Comparison of ENCODE assay signal across 12 cellular contexts in genomic region chr19:35712910-35713845, GRCh38. TPM values are rescaled to one million over a fixed set of nuclear protein-coding genes. Genes with fewer than 3 reads are reported as not detected.
A peak's percentile ranks its signal among the peaks of the same experiment; 100 is the strongest.
DNase-seq lines count a peak whose midpoint lies in the region; ATAC-seq, FAIRE-seq and TF ChIP-seq lines count a peak whose summit lies in the region.
"Had no signal": no experiment of that assay in that cellular context is flagged by ENCODE, and none has a peak within 500 bp of the region (broad histone marks: within the 10 kb centered on the region; RNA-seq: fewer than 3 reads in every experiment).

No MANE protein-coding gene starts in this region.

- no peak overlapping the region for H3K4me3 ChIP-seq in thyroid gland (replicated peaks in 1 of 3)

- H3K4me1 Mint-ChIP-seq in activated CD4-positive, alpha-beta T cell treated with anti-CD3 and anti-CD28 coated beads for 36 hours = peaks cover 43% of the 10 kb centered on the region
- H3K4me1 Mint-ChIP-seq in activated CD8-positive, alpha-beta T cell treated with anti-CD3 and anti-CD28 coated beads, Interleukin-2, amount 10 ng/mL, durations not matched to agents 7 days and 5 days (ENCODE audit: low read depth) = peaks cover 74% of the 10 kb centered on the region
- H3K4me1 Mint-ChIP-seq in memory B cell = peaks cover 40% of the 10 kb centered on the region

- peak; percentile 36 for ATAC-seq in activated CD4-positive, alpha-beta T cell treated with anti-CD3 and anti-CD28 coated beads for 36 hours
- ATAC-seq in activated CD8-positive, alpha-beta T cell treated with anti-CD3 and anti-CD28 coated beads, Interleukin-2, amount 10 ng/mL, durations not matched to agents 7 days and 5 days = peak; percentile 25
- ATAC-seq in memory B cell (ENCODE audit: low read depth) = peak; percentile 16
- peak; percentile 24 for ATAC-seq in stimulated activated naive CD8-positive, alpha-beta T cell treated with anti-CD3 and anti-CD28 coated beads, Interleukin-15, Interleukin-2, amounts not matched to agents 100 U/mL and 50 U/mL, for 24 hours
- ATAC-seq: right cardiac atrium had no signal

- no peaks in the 10 kb centered on the region for H3K36me3 ChIP-seq in thyroid gland

- no peaks in the 10 kb centered on the region for H3K9me3 ChIP-seq in thyroid gland

- FAIRE-seq in D721Med (lab: Jason Lieb, UNC) = no peak

- H3K27me3 Mint-ChIP-seq in activated CD4-positive, alpha-beta T cell treated with anti-CD3 and anti-CD28 coated beads for 36 hours = no peaks in the 10 kb centered on the region
- no peaks in the 10 kb centered on the region for H3K27me3 Mint-ChIP-seq in activated CD8-positive, alpha-beta T cell treated with anti-CD3 and anti-CD28 coated beads, Interleukin-2, amount 10 ng/mL, durations not matched to agents 7 days and 5 days (ENCODE audit: low read depth)
- H3K27me3 Mint-ChIP-seq in memory B cell = no peaks in the 10 kb centered on the region

- no peak for TF ChIP-seq CTCF in thyroid gland (IDR thresholded peaks at IDR 0.05)
- no peak for TF ChIP-seq CTCF in D721Med (IDR thresholded peaks at IDR 0.05; ENCODE audit: insufficient read depth, missing control alignments)

- peaks cover 2% of the 10 kb centered on the region for H3K9me3 Mint-ChIP-seq in activated CD4-positive, alpha-beta T cell treated with anti-CD3 and anti-CD28 coated beads for 36 hours (ENCODE audit: low read depth)
- no peaks in the 10 kb centered on the region for H3K9me3 Mint-ChIP-seq in activated CD8-positive, alpha-beta T cell treated with anti-CD3 and anti-CD28 coated beads, Interleukin-2, amount 10 ng/mL, durations not matched to agents 7 days and 5 days (ENCODE audit: insufficient read depth)
- no peaks in the 10 kb centered on the region for H3K9me3 Mint-ChIP-seq in memory B cell

- H3K36me3 Mint-ChIP-seq in activated CD4-positive, alpha-beta T cell treated with anti-CD3 and anti-CD28 coated beads for 36 hours (ENCODE audit: low read depth) = peaks cover 42% of the 10 kb centered on the region
- H3K36me3 Mint-ChIP-seq in activated CD8-positive, alpha-beta T cell treated with anti-CD3 and anti-CD28 coated beads, Interleukin-2, amount 10 ng/mL, durations not matched to agents 7 days and 5 days (ENCODE audit: low read depth) = peaks cover 24% of the 10 kb centered on the region
- peaks cover 2% of the 10 kb centered on the region for H3K36me3 Mint-ChIP-seq in memory B cell

- peak overlapping the region; percentile 100 for H3K27ac Mint-ChIP-seq in activated CD4-positive, alpha-beta T cell treated with anti-CD3 and anti-CD28 coated beads for 36 hours
- peak overlapping the region; percentile 95 for H3K27ac Mint-ChIP-seq in activated CD8-positive, alpha-beta T cell treated with anti-CD3 and anti-CD28 coated beads, Interleukin-2, amount 10 ng/mL, durations not matched to agents 7 days and 5 days
- peak overlapping the region; percentile 99 for H3K27ac Mint-ChIP-seq in memory B cell

- CTCF ChIA-PET in activated CD4-positive, alpha-beta T cell treated with anti-CD3 and anti-CD28 coated beads for 36 hours (lab: Charles Lee) = interaction anchor here (0.6 to 8.6 kb wide), 9 partner anchors 8 to 69 kb away, joined by 3 to 106 read pairs (median 4); partner anchors contain the start of genes COX6B1, LIN37, PSENEN and U2AF1L4
- CTCF ChIA-PET in activated CD8-positive, alpha-beta T cell treated with anti-CD3 and anti-CD28 coated beads, Interleukin-2, amount 10 ng/mL, durations not matched to agents 7 days and 5 days (lab: Charles Lee) = interaction anchor here (1.3 to 6.7 kb wide), 9 partner anchors 14 to 218 kb away, joined by 3 to 266 read pairs (median 6); partner anchors contain the start of genes COX6B1, LIN37, PSENEN and U2AF1L4

- peak overlapping the region; percentile 97 for H3K4me3 Mint-ChIP-seq in activated CD4-positive, alpha-beta T cell treated with anti-CD3 and anti-CD28 coated beads for 36 hours
- peak overlapping the region; percentile 83 for H3K4me3 Mint-ChIP-seq in activated CD8-positive, alpha-beta T cell treated with anti-CD3 and anti-CD28 coated beads, Interleukin-2, amount 10 ng/mL, durations not matched to agents 7 days and 5 days
- H3K4me3 Mint-ChIP-seq in memory B cell = peak overlapping the region; percentile 92

- intact Hi-C loops in activated CD4-positive, alpha-beta T cell treated with anti-CD3 and anti-CD28 coated beads for 36 hours (cut with DNase I, micrococcal nuclease) = loop anchor here (1.0 to 10.0 kb wide), 7 partner anchors 166 to 774 kb away; partner anchors contain the start of genes OVOL3 (in 1 of the 2), POLR2I (in 1 of the 2), TBCB (in 1 of the 2) and THAP8 (in 1 of the 2)
- intact Hi-C loops in thyroid gland (cut with DNase I) = no loop called here

- WGBS in thyroid gland, 2 donors = 78 to 84% methylated on average over 10 of the region's 10 CpGs

- DNase-seq in activated CD4-positive, alpha-beta T cell treated with anti-CD3 and anti-CD28 coated beads for 36 hours = peak; percentile 92
- no peak for DNase-seq in activated CD4-positive, alpha-beta T cell treated with anti-CD3 and anti-CD28 coated beads, Interleukin-2, amount 50 U/mL, for 1 hour
- DNase-seq in activated CD8-positive, alpha-beta T cell treated with anti-CD3 and anti-CD28 coated beads, Interleukin-2, amount 10 ng/mL, durations not matched to agents 7 days and 5 days = peak; percentile 89
- DNase-seq in memory B cell (ENCODE audit: low spot score in 2 of 2) (peak in 1 of 2 donors; percentile 54), thyroid gland (no peak), D721Med (ENCODE audit: insufficient read length, low spot score) (no peak), DMS153 treated with DMSO at 0.1 percent for 48 hours (lab: John Stamatoyannopoulos, UW; ENCODE audit: unreplicated experiment) (no peak)
- peak; percentile 88 for DNase-seq in stimulated activated naive CD8-positive, alpha-beta T cell treated with anti-CD3 and anti-CD28 coated beads, Interleukin-15, Interleukin-2, amounts not matched to agents 100 U/mL and 50 U/mL, for 24 hours
- DNase-seq: activated gamma-delta T cell treated with Interleukin-2 at 50 U/mL for 16 hours, islet precursor cell had no signal

- no peak for TF ChIP-seq POLR2A in thyroid gland (IDR thresholded peaks at IDR 0.05)

- POLR2A ChIA-PET in activated CD4-positive, alpha-beta T cell treated with anti-CD3 and anti-CD28 coated beads for 36 hours (lab: Charles Lee) = interaction anchor here (0.6 to 4.0 kb wide), 13 partner anchors 11 to 724 kb away, joined by 3 to 34 read pairs (median 5); partner anchors contain the start of genes HSPB6, IGFLR1, LIN37 and PSENEN
- POLR2A ChIA-PET in activated CD8-positive, alpha-beta T cell treated with anti-CD3 and anti-CD28 coated beads, Interleukin-2, amount 10 ng/mL, durations not matched to agents 7 days and 5 days (lab: Charles Lee) = interaction anchor here (0.6 to 7.6 kb wide), 8 partner anchors 10 to 307 kb away, joined by 3 to 113 read pairs (median 8); partner anchors contain the start of genes COX6B1, NFKBID, PSENEN and U2AF1L4

- peaks cover 10% of the 10 kb centered on the region in 2 donors for H3K4me1 ChIP-seq in thyroid gland

- no peak overlapping the region for H3K27ac ChIP-seq in thyroid gland

- no peaks in the 10 kb centered on the region for H3K27me3 ChIP-seq in thyroid gland

RNA-seq across cellular contexts. Expression of gene KMT2B, which starts 4.6 kb away (rescaled TPM):
- total RNA-seq in activated CD4-positive, alpha-beta T cell treated with anti-CD3 and anti-CD28 coated beads for 36 hours = 10 to 100 TPM; 48.6 to 49.4 TPM
- 10 to 100 TPM; 58.0 to 64.3 TPM for total RNA-seq in activated CD8-positive, alpha-beta T cell treated with anti-CD3 and anti-CD28 coated beads, Interleukin-2, amount 10 ng/mL, durations not matched to agents 7 days and 5 days
- total RNA-seq in thyroid gland = 10 to 100 TPM; 12.4 to 29.4 (median 19.7) TPM

RNA-seq across cellular contexts. Expression of gene ZBTB32, which starts 8.8 kb away (rescaled TPM):
- total RNA-seq in activated CD4-positive, alpha-beta T cell treated with anti-CD3 and anti-CD28 coated beads for 36 hours = 100 to 1,000 TPM; 232 to 265 TPM
- total RNA-seq in activated CD8-positive, alpha-beta T cell treated with anti-CD3 and anti-CD28 coated beads, Interleukin-2, amount 10 ng/mL, durations not matched to agents 7 days and 5 days = 10 to 100 TPM; 37.4 to 41.4 TPM
- total RNA-seq in thyroid gland = not detected
- total RNA-seq: A172, right cardiac atrium had no signal

RNA-seq across cellular contexts. Expression of gene IGFLR1, which starts 29.1 kb away (rescaled TPM):
- total RNA-seq in activated CD4-positive, alpha-beta T cell treated with anti-CD3 and anti-CD28 coated beads for 36 hours = 10 to 100 TPM; 71.4 to 80.2 TPM
- total RNA-seq in activated CD8-positive, alpha-beta T cell treated with anti-CD3 and anti-CD28 coated beads, Interleukin-2, amount 10 ng/mL, durations not matched to agents 7 days and 5 days = 10 to 100 TPM; 29.9 to 37.1 TPM
- 1 to 10 TPM; 5.2 to 6.1 (median 5.9) TPM for total RNA-seq in thyroid gland

RNA-seq across cellular contexts. Expression of gene U2AF1L4, which starts 32.0 kb away (rescaled TPM):
- total RNA-seq in activated CD4-positive, alpha-beta T cell treated with anti-CD3 and anti-CD28 coated beads for 36 hours = 10 to 100 TPM; 31.6 to 37.5 TPM
- total RNA-seq in activated CD8-positive, alpha-beta T cell treated with anti-CD3 and anti-CD28 coated beads, Interleukin-2, amount 10 ng/mL, durations not matched to agents 7 days and 5 days = 10 to 100 TPM; 23.3 to 24.0 TPM
- 10 to 100 TPM; 29.7 to 51.7 (median 36.8) TPM for total RNA-seq in thyroid gland

RNA-seq across cellular contexts. Expression of gene PSENEN, which starts 32.3 kb away (rescaled TPM):
- total RNA-seq in activated CD4-positive, alpha-beta T cell treated with anti-CD3 and anti-CD28 coated beads for 36 hours = 10 to 100 TPM; 36.0 to 37.9 TPM
- 10 to 100 TPM; 44.1 to 48.2 TPM for total RNA-seq in activated CD8-positive, alpha-beta T cell treated with anti-CD3 and anti-CD28 coated beads, Interleukin-2, amount 10 ng/mL, durations not matched to agents 7 days and 5 days
- total RNA-seq in thyroid gland = 10 to 100 TPM; 34.0 to 73.8 (median 40.5) TPM

Comparison
In these comparisons a context has a peak if more than half of its experiments do, and no peak if none do; other contexts are left out.
1. DNase-seq: peak in activated CD4-positive, alpha-beta T cell treated with anti-CD3 and anti-CD28 coated beads for 36 hours (single experiment), activated CD8-positive, alpha-beta T cell treated with anti-CD3 and anti-CD28 coated beads, Interleukin-2, amount 10 ng/mL, durations not matched to agents 7 days and 5 days (single experiment) and stimulated activated naive CD8-positive, alpha-beta T cell treated with anti-CD3 and anti-CD28 coated beads, Interleukin-15, Interleukin-2, amounts not matched to agents 100 U/mL and 50 U/mL, for 24 hours (single experiment); none in activated CD4-positive, alpha-beta T cell treated with anti-CD3 and anti-CD28 coated beads, Interleukin-2, amount 50 U/mL, for 1 hour (single experiment), thyroid gland (0 of 2), D721Med (single experiment) and DMS153 treated with DMSO at 0.1 percent for 48 hours (single experiment).
2. RNA of gene ZBTB32, which starts 8.8 kb away (total RNA-seq): 232 to 265 TPM in activated CD4-positive, alpha-beta T cell treated with anti-CD3 and anti-CD28 coated beads for 36 hours and 37.4 to 41.4 TPM in activated CD8-positive, alpha-beta T cell treated with anti-CD3 and anti-CD28 coated beads, Interleukin-2, amount 10 ng/mL, durations not matched to agents 7 days and 5 days; not detected in thyroid gland; every median in the first group is over 10 times any median in the second.
3. RNA of gene IGFLR1, which starts 29.1 kb away (total RNA-seq): 71.4 to 80.2 TPM in activated CD4-positive, alpha-beta T cell treated with anti-CD3 and anti-CD28 coated beads for 36 hours and 29.9 to 37.1 TPM in activated CD8-positive, alpha-beta T cell treated with anti-CD3 and anti-CD28 coated beads, Interleukin-2, amount 10 ng/mL, durations not matched to agents 7 days and 5 days; 5.2 to 6.1 TPM in thyroid gland; every median in the first group is over 4 times any median in the second.
4. Peak in every context shown above with its lines, with median percentiles within 50 percentile points of each other: ATAC-seq, H3K27ac Mint-ChIP-seq and H3K4me3 Mint-ChIP-seq.